In genomic region chr22:22260169-22260568, GRCh38 we compare ENCODE assay signal across 7 cellular contexts. TPM values are rescaled to one million over a fixed set of nuclear protein-coding genes. Genes with fewer than 3 reads are reported as not detected.
"Had no signal": no experiment of that assay in that cellular context is flagged by ENCODE, and none has a peak within 500 bp of the region (broad histone marks: within the 10 kb centered on the region; RNA-seq: fewer than 3 reads in every experiment).

No MANE protein-coding gene starts in this region.

RNA-seq across cellular contexts. Expression of gene VPREB1, which starts 15.6 kb away (rescaled TPM):
- total RNA-seq: GM23248, GM23338, H1, H4, H7, H9, HFFc6 had no signal
- polyA plus RNA-seq: GM23248, GM23338, H1 had no signal
